1 cellular context compared by ENCODE assay signal in genomic region chr5:74640450-74641013, GRCh38.
TF ChIP-seq lines count a peak whose summit lies in the region.

TSS of gene ENC1 (minus strand) at chr5:74640728. CDS start at chr5:74636485, 4,243 bp downstream.

TF ChIP-seq in HepG2, 621 proteins besides CTCF, POLR2A, EP300 and RAD21 (continued from another document and continues in another):
- no peak for TF ChIP-seq ZNF577 (CRISPR knock-in tag; IDR thresholded peaks at IDR 0.05; ENCODE audit: borderline replicate concordance, low read depth)
- peak; percentile 98 for TF ChIP-seq ZNF747 (CRISPR knock-in tag; IDR thresholded peaks at IDR 0.05; ENCODE audit: borderline replicate concordance)
- TF ChIP-seq POGZ (CRISPR knock-in tag; IDR thresholded peaks at IDR 0.05) = peak; percentile 92
- peak; percentile 81; the same call in 1 of the 2 replicates for TF ChIP-seq ZNF790 (CRISPR knock-in tag; IDR thresholded peaks at IDR 0.05; ENCODE audit: borderline replicate concordance)
- peak; percentile 74 for TF ChIP-seq YY1 (IDR thresholded peaks at IDR 0.05; ENCODE audit: insufficient read depth, insufficient replicate concordance, low read depth, low read length)
- peak; percentile 38; the same call in 1 of the 2 replicates for TF ChIP-seq KDM6A (CRISPR knock-in tag; IDR thresholded peaks at IDR 0.05; ENCODE audit: low read depth)
- TF ChIP-seq ZNF350 (CRISPR knock-in tag; IDR thresholded peaks at IDR 0.05; ENCODE audit: borderline replicate concordance, low read depth) = peak; percentile 83
- no peak for TF ChIP-seq LRRFIP1 (CRISPR knock-in tag; conservative IDR thresholded peaks at IDR 0.05)
- TF ChIP-seq, protein P1, sequence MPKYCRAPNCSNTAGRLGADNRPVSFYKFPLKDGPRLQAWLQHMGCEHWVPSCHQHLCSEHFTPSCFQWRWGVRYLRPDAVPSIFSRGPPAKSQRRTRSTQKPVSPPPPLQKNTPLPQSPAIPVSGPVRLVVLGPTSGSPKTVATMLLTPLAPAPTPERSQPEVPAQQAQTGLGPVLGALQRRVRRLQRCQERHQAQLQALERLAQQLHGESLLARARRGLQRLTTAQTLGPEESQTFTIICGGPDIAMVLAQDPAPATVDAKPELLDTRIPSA (CRISPR knock-in tag; IDR thresholded peaks at IDR 0.05; ENCODE audit: borderline replicate concordance) = no peak
- TF ChIP-seq NFAT5 (CRISPR knock-in tag; IDR thresholded peaks at IDR 0.05) = 0 out of 2 replicates have a peak, but pooled peaks have one; percentile 16
- no peak for TF ChIP-seq NFYB (CRISPR knock-in tag; IDR thresholded peaks at IDR 0.05)
- TF ChIP-seq LCORL (IDR thresholded peaks at IDR 0.05) = no peak
- no peak for TF ChIP-seq LCORL (CRISPR knock-in tag; IDR thresholded peaks at IDR 0.05)
- peak; percentile 88; the same call in 1 of the 2 replicates for TF ChIP-seq SAP130 (CRISPR knock-in tag; IDR thresholded peaks at IDR 0.05; ENCODE audit: low read depth)
- peak; percentile 91 for TF ChIP-seq TBX2 (CRISPR knock-in tag; IDR thresholded peaks at IDR 0.05; ENCODE audit: borderline replicate concordance)
- no peak for TF ChIP-seq PRDM4 (CRISPR knock-in tag; IDR thresholded peaks at IDR 0.05; ENCODE audit: borderline replicate concordance)
- TF ChIP-seq ZEB1 (IDR thresholded peaks at IDR 0.05; ENCODE audit: insufficient replicate concordance, low read depth) = no peak
- TF ChIP-seq PAXIP1 (CRISPR knock-in tag; conservative IDR thresholded peaks at IDR 0.05) = peak; percentile 68
- peak; percentile 60 for TF ChIP-seq ISL2 (CRISPR knock-in tag; IDR thresholded peaks at IDR 0.05)
- TF ChIP-seq THAP7 (CRISPR knock-in tag; IDR thresholded peaks at IDR 0.05) = no peak
- peak; percentile 65; the same call in 1 of the 2 replicates for TF ChIP-seq TCF7 (IDR thresholded peaks at IDR 0.05; ENCODE audit: low read depth)
- TF ChIP-seq ARNT (IDR thresholded peaks at IDR 0.05) = no peak
- peak; percentile 88 for TF ChIP-seq NFKBIZ (CRISPR knock-in tag; IDR thresholded peaks at IDR 0.05)
- no peak for TF ChIP-seq SNRNP70 (IDR thresholded peaks at IDR 0.05; ENCODE audit: low read depth, low read length)
- TF ChIP-seq, protein P2, sequence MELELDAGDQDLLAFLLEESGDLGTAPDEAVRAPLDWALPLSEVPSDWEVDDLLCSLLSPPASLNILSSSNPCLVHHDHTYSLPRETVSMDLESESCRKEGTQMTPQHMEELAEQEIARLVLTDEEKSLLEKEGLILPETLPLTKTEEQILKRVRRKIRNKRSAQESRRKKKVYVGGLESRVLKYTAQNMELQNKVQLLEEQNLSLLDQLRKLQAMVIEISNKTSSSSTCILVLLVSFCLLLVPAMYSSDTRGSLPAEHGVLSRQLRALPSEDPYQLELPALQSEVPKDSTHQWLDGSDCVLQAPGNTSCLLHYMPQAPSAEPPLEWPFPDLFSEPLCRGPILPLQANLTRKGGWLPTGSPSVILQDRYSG (CRISPR knock-in tag; IDR thresholded peaks at IDR 0.05) = no peak
- TF ChIP-seq ZNF263 (CRISPR knock-in tag; IDR thresholded peaks at IDR 0.05) = peak; percentile 90
- no peak for TF ChIP-seq ZBTB38 (CRISPR knock-in tag; IDR thresholded peaks at IDR 0.05)
- peak; percentile 70 for TF ChIP-seq ZNF761 (CRISPR knock-in tag; conservative IDR thresholded peaks at IDR 0.05)
- TF ChIP-seq SOX5 (CRISPR knock-in tag; IDR thresholded peaks at IDR 0.05; ENCODE audit: borderline replicate concordance) = peak; percentile 71; the same call in 1 of the 2 replicates
- TF ChIP-seq HINFP (CRISPR knock-in tag; IDR thresholded peaks at IDR 0.05; ENCODE audit: low read depth) = peak; percentile 82; the same call in 1 of the 2 replicates
- TF ChIP-seq ARID4A (CRISPR knock-in tag; IDR thresholded peaks at IDR 0.05; ENCODE audit: borderline replicate concordance) = peak; percentile 89; the same call in 1 of the 2 replicates
- peak; percentile 72 for TF ChIP-seq GTF2F1 (IDR thresholded peaks at IDR 0.05; ENCODE audit: low read length)
- no peak for TF ChIP-seq RAD51 (IDR thresholded peaks at IDR 0.05; ENCODE audit: borderline replicate concordance)
- no peak; the same call in 1 of the 2 replicates for TF ChIP-seq SRY (CRISPR knock-in tag; IDR thresholded peaks at IDR 0.05)
- peak; percentile 81; the same call in 1 of the 2 replicates for TF ChIP-seq ZMAT3 (CRISPR knock-in tag; conservative IDR thresholded peaks at IDR 0.05)
- peak; percentile 91 for TF ChIP-seq SRSF1 (optimal IDR thresholded peaks at IDR 0.05; ENCODE audit: low read depth, low read length)
- peak; percentile 88 for TF ChIP-seq ETV5 (CRISPR knock-in tag; IDR thresholded peaks at IDR 0.05; ENCODE audit: borderline replicate concordance)
